In the genomic region with DNA sequence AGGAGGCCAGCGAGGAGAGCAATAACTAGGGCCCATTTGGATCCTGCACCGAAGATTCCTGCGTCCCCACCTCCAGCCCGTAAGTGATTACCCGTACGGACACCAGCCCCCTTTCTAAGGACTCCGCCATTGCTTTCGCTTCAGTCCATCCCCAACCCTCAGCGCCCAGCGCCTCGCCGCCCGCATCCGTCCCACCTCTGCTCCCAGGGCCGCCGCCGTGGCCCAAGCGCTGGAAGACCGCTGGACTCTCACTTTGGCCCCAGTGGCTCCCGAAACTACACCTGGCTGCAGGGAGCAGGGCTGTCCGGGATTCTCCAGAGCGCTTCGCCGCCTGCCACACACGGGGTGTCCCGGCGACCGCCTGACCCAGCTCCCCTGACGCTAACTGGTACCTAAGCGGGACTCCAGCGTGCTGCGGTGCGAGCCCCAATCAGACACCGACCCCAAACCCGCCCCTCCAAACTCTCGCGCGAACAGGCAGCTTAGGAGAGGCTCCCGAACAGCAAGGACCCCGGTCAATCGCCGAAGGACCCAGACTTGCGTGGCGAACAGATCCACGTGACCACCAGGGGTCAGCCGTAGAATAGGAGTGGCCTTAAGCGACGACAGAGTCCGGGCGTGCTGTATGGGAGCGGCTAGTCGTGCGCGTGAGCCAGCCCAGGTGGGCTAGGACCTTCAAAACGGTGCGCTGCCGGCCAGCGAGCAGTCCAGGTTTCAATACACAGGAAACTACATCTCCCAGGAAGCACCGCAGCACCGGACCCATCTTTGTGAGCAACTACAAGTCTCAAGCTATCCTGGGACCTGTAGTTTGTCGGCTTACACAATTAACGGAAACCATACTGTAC, we compare ENCODE assay signal across 8 cellular contexts. TPM values are rescaled to one million over a fixed set of nuclear protein-coding genes. Genes with fewer than 3 reads are reported as not detected.
A peak's percentile ranks its signal among the peaks of the same experiment; 100 is the strongest.
DNase-seq lines count a peak whose midpoint lies in the region; ATAC-seq and TF ChIP-seq lines count a peak whose summit lies in the region.

TSS of gene CNPY2 (minus strand) at position 363 of the 848 bp plus-strand sequence. CDS start 771 bp downstream, outside the sequence.

- peaks cover 3% of the 10 kb centered on the region for H3K36me3 Mint-ChIP-seq in T-helper 17 cell (ENCODE audit: low read depth)

- H3K36me3 ChIP-seq in prostate gland: peaks cover 0 to 5% of the 10 kb centered on the region in 2 donors
- H3K36me3 ChIP-seq in urinary bladder (ENCODE audit: insufficient read depth): no peaks in the 10 kb centered on the region

- H3K4me1 ChIP-seq in prostate gland (replicated peaks): no peaks in the 10 kb centered on the region
- no peaks in the 10 kb centered on the region for H3K4me1 ChIP-seq in urinary bladder (ENCODE audit: insufficient read depth)

- TF ChIP-seq CTCF in prostate gland (IDR thresholded peaks at IDR 0.05): peak in 3 of 4 experiments; percentile 7 to 32 (median 23)

- peak within 1 kb of the TSS; percentile 97 for H3K4me3 Mint-ChIP-seq in T-helper 17 cell

- H3K27ac ChIP-seq in prostate gland (peak within 1 kb of the TSS; percentile 87 to 91), urinary bladder (ENCODE audit: low read depth) (peak within 1 kb of the TSS; percentile 84)

- peaks cover 3% of the 10 kb centered on the region for H3K4me1 Mint-ChIP-seq in T-helper 17 cell

- peak; percentile 95 for DNase-seq in NCI-H1694 treated with DMSO at 0.1 percent for 48 hours (lab: John Stamatoyannopoulos, UW)
- DNase-seq in T-helper 17 cell: peak; percentile 81 to 86 (median 81)
- DNase-seq in amygdala (lab: John Stamatoyannopoulos, UW): peak; percentile 53 to 98 (median 91)
- peak; percentile 96 for DNase-seq in left ventricle myocardium superior
- peak; percentile 92 for DNase-seq in prostate gland (ENCODE audit: low spot score)

- no peaks in the 10 kb centered on the region for H3K9me3 ChIP-seq in T-helper 17 cell (ENCODE audit: control insufficient read depth, low read length, poor library complexity, severe bottlenecking)
- H3K9me3 ChIP-seq in prostate gland: no peaks in the 10 kb centered on the region

- WGBS in prostate gland: under 1% methylated on average over 58 of the region's 62 CpGs
- under 1% methylated on average over 62 of the region's 62 CpGs for WGBS in urinary bladder

- no peaks in the 10 kb centered on the region for H3K27me3 Mint-ChIP-seq in T-helper 17 cell

- TF ChIP-seq POLR2A in GM15510 (IDR thresholded peaks at IDR 0.05; ENCODE audit: borderline replicate concordance, extremely low read depth, insufficient read length) (peak; percentile 85), prostate gland (IDR thresholded peaks at IDR 0.05) (peak; percentile 53)

- intact Hi-C loops in left ventricle myocardium superior (cut with micrococcal nuclease): no loop called here
- intact Hi-C loops in prostate gland (cut with DNase I): loop anchor here (5.0 kb wide), 1 partner anchor 146 kb away; no protein-coding TSS in a partner anchor

- H3K4me3 ChIP-seq in prostate gland (peak within 1 kb of the TSS; percentile 69 to 95), urinary bladder (ENCODE audit: low read depth, low read length) (peak within 1 kb of the TSS; percentile 76)

- no peaks in the 10 kb centered on the region for H3K27me3 ChIP-seq in prostate gland (replicated peaks; ENCODE audit: insufficient read depth)

- H3K27ac Mint-ChIP-seq in T-helper 17 cell: peak within 1 kb of the TSS; percentile 99

- ATAC-seq in HG02885 (IDR thresholded peaks at IDR 0.05; ENCODE audit: poor library complexity, unreplicated experiment): peak; percentile 91
- peak; percentile 91 for ATAC-seq in T-helper 17 cell
- peak; percentile 95 for ATAC-seq in left ventricle myocardium superior

RNA-seq across cellular contexts. Expression of gene CNPY2, which starts in this region (rescaled TPM):
- total RNA-seq in T-helper 17 cell (10 to 100 TPM; 47.4 to 53.4 TPM), left ventricle myocardium superior (32.3 TPM), prostate gland (100 to 1,000 TPM in 1 of 2 donors, 10 to 100 TPM in 1; 97.7 to 101 TPM), urinary bladder (53.8 TPM)
- polyA plus RNA-seq in urinary bladder: 75.6 TPM

Comparison
In these comparisons a context has a peak if more than half of its experiments do, and no peak if none do; other contexts are left out.
1. Peak in every context shown above with its lines: DNase-seq, ATAC-seq, H3K4me3 ChIP-seq and H3K27ac ChIP-seq.